In genomic region chr3:53254810-53255359, GRCh38 we compare ENCODE assay signal across 8 cellular contexts. TPM values are rescaled to one million over a fixed set of nuclear protein-coding genes. Genes with fewer than 3 reads are reported as not detected.
A peak's percentile ranks its signal among the peaks of the same experiment; 100 is the strongest.
DNase-seq lines count a peak whose midpoint lies in the region; ATAC-seq and TF ChIP-seq lines count a peak whose summit lies in the region.

No MANE protein-coding gene starts in this region.

- H3K27ac ChIP-seq in HUES6 (ENCODE audit: low read depth, low read length) (peak overlapping the region; percentile 88), body of pancreas (peak overlapping the region; percentile 86 to 98 (median 92)), sigmoid colon (peak overlapping the region; percentile 86 to 94 (median 90))

- peak overlapping the region; percentile 95 for H3K9ac ChIP-seq in HUES6 (ENCODE audit: low read length)

- ATAC-seq in body of pancreas, result peak; percentile 83

- CTCF ChIA-PET in Calu3 (lab: Charles Lee), result interaction anchor here (0.7 to 1.5 kb wide), 5 partner anchors 11 to 571 kb away, joined by 3 to 4 read pairs (median 3); no protein-coding TSS in a partner anchor

- no peaks in the 10 kb centered on the region for H3K27me3 ChIP-seq in HUES6 (ENCODE audit: control insufficient read depth, insufficient read depth, low read length)
- H3K27me3 ChIP-seq in body of pancreas, result no peaks in the 10 kb centered on the region
- H3K27me3 ChIP-seq in sigmoid colon, result no peaks in the 10 kb centered on the region

- H3K4me3 ChIP-seq in HUES6 (ENCODE audit: low read depth, low read length), result peak overlapping the region; percentile 91
- H3K4me3 ChIP-seq in body of pancreas, result peak overlapping the region; percentile 82 to 93
- peak overlapping the region; percentile 94 for H3K4me3 ChIP-seq in iPS-11a (ENCODE audit: low read depth, low read length)
- peak overlapping the region; percentile 83 to 94 (median 86) for H3K4me3 ChIP-seq in sigmoid colon

- H3K36me3 Mint-ChIP-seq in Calu3 (ENCODE audit: insufficient read depth, unreplicated experiment), result peaks cover 47% of the 10 kb centered on the region
- peaks cover 10% of the 10 kb centered on the region for H3K36me3 Mint-ChIP-seq in T-helper 2 cell treated with Interferon-gamma antibody and Interleukin-4, amounts not matched to agents 5 μg/mL and 100 μg/mL, for 36 hours (ENCODE audit: low read depth)

- DNase-seq in Calu3 (peak; percentile 77), GM20000 (ENCODE audit: low spot score) (peak; percentile 85), body of pancreas (peak; percentile 93 to 95 (median 94)), sigmoid colon (peak; percentile 88), SKM-1 treated with dmso at 0.1 percent for 144 hours (lab: John Stamatoyannopoulos, UW; ENCODE audit: unreplicated experiment) (no peak)
- DNase-seq in T-helper 2 cell treated with Interferon-gamma antibody and Interleukin-4, amounts not matched to agents 5 μg/mL and 100 μg/mL, for 36 hours (ENCODE audit: low spot score), result peak; percentile 62

- H3K4me1 ChIP-seq in HUES6 (ENCODE audit: control insufficient read depth, insufficient read depth, low read length) (peaks cover 48% of the 10 kb centered on the region), body of pancreas (peaks cover 55% of the 10 kb centered on the region), sigmoid colon (peaks cover 0 to 54% (median 51%) of the 10 kb centered on the region in 4 donors)

- H3K27me3 Mint-ChIP-seq in Calu3 (ENCODE audit: unreplicated experiment), result no peaks in the 10 kb centered on the region
- peaks cover 3% of the 10 kb centered on the region for H3K27me3 Mint-ChIP-seq in T-helper 2 cell treated with Interferon-gamma antibody and Interleukin-4, amounts not matched to agents 5 μg/mL and 100 μg/mL, for 36 hours (ENCODE audit: low read depth)

- BruUV-seq in Calu3 (replicated peaks; lab: Mats Ljungman, UMichigan), result no TSS peak

- H3K9me3 ChIP-seq in HUES6 (ENCODE audit: control insufficient read depth, insufficient read depth, low read depth, low read length) (no peaks in the 10 kb centered on the region), body of pancreas (no peaks in the 10 kb centered on the region), sigmoid colon (no peaks in the 10 kb centered on the region)

- H3K36me3 ChIP-seq in HUES6 (ENCODE audit: control insufficient read depth, insufficient read depth, low read length) (peaks cover 13% of the 10 kb centered on the region), body of pancreas (replicated peaks in 1 of 2; ENCODE audit: insufficient read depth in 1 of 2, low read depth in 2 of 2) (no peaks in the 10 kb centered on the region), sigmoid colon (no peaks in the 10 kb centered on the region)

- TF ChIP-seq CTCF in Calu3 (IDR thresholded peaks at IDR 0.05; ENCODE audit: unreplicated experiment), result no peak
- no peak for TF ChIP-seq CTCF in GM20000 (IDR thresholded peaks at IDR 0.05; ENCODE audit: extremely low read depth, missing control alignments)
- TF ChIP-seq CTCF in body of pancreas (IDR thresholded peaks at IDR 0.05), result peak in 2 of 7 experiments; percentile 9 to 10
- no peak for TF ChIP-seq CTCF in sigmoid colon (IDR thresholded peaks at IDR 0.05)

- no peak for TF ChIP-seq EP300 in sigmoid colon (IDR thresholded peaks at IDR 0.05)

- peak overlapping the region; percentile 68 for H3K27ac Mint-ChIP-seq in Calu3 (ENCODE audit: unreplicated experiment)
- peak overlapping the region; percentile 82 for H3K27ac Mint-ChIP-seq in T-helper 2 cell treated with Interferon-gamma antibody and Interleukin-4, amounts not matched to agents 5 μg/mL and 100 μg/mL, for 36 hours

- WGBS in body of pancreas, 2 donors, result 1 to 2% methylated on average over 10 to 21 of the region's 21 CpGs
- WGBS in sigmoid colon, 2 donors, result 1% methylated on average over 21 of the region's 21 CpGs

- H3K4me1 Mint-ChIP-seq in Calu3 (ENCODE audit: low read depth, unreplicated experiment), result peaks cover 32% of the 10 kb centered on the region
- peaks cover 37% of the 10 kb centered on the region for H3K4me1 Mint-ChIP-seq in T-helper 2 cell treated with Interferon-gamma antibody and Interleukin-4, amounts not matched to agents 5 μg/mL and 100 μg/mL, for 36 hours (ENCODE audit: low read depth)

- no peaks in the 10 kb centered on the region for H3K9me3 Mint-ChIP-seq in Calu3 (ENCODE audit: low read depth, unreplicated experiment)
- H3K9me3 Mint-ChIP-seq in T-helper 2 cell treated with Interferon-gamma antibody and Interleukin-4, amounts not matched to agents 5 μg/mL and 100 μg/mL, for 36 hours, result no peaks in the 10 kb centered on the region

- intact Hi-C loops in Calu3 (cut with micrococcal nuclease; ENCODE audit: unreplicated experiment) (loop anchor here (2.0 kb wide), 1 partner anchor 16 kb away; no protein-coding TSS in a partner anchor), body of pancreas (cut with DNase I) (no loop called here), sigmoid colon (cut with DNase I) (no loop called here)

- peak overlapping the region; percentile 87 for H3K4me3 Mint-ChIP-seq in Calu3 (ENCODE audit: low read depth, unreplicated experiment)
- H3K4me3 Mint-ChIP-seq in T-helper 2 cell treated with Interferon-gamma antibody and Interleukin-4, amounts not matched to agents 5 μg/mL and 100 μg/mL, for 36 hours, result peak overlapping the region; percentile 94

- peak; percentile 23 to 66 (median 60) for TF ChIP-seq POLR2A in body of pancreas (IDR thresholded peaks at IDR 0.05)
- TF ChIP-seq POLR2A in sigmoid colon (IDR thresholded peaks at IDR 0.05), result peak in 1 of 2 donors; percentile 16

RNA-seq across cellular contexts. Expression of gene TKT, which starts 0.9 kb away (rescaled TPM):
- total RNA-seq in Calu3 (2022) (391 and 446 TPM in 2 replicates), body of pancreas (100 to 1,000 TPM in 1 of 2 donors, 10 to 100 TPM in 1; 96.6 to 208 TPM), sigmoid colon (100 to 1,000 TPM; 138 to 253 (median 185) TPM)
- 100 to 1,000 TPM in 2 of 3 donors, 10 to 100 TPM in 1; 88.9 to 305 (median 102) TPM for polyA plus RNA-seq in sigmoid colon
